ENCODE assay signal across 1 cellular context in genomic region chr18:31562726-31563125, GRCh38.
TF ChIP-seq lines count a peak whose summit lies in the region.

No MANE protein-coding gene starts in this region.

TF ChIP-seq in HepG2, 621 proteins besides CTCF, POLR2A, EP300 and RAD21:
- TF ChIP-seq, protein P1, sequence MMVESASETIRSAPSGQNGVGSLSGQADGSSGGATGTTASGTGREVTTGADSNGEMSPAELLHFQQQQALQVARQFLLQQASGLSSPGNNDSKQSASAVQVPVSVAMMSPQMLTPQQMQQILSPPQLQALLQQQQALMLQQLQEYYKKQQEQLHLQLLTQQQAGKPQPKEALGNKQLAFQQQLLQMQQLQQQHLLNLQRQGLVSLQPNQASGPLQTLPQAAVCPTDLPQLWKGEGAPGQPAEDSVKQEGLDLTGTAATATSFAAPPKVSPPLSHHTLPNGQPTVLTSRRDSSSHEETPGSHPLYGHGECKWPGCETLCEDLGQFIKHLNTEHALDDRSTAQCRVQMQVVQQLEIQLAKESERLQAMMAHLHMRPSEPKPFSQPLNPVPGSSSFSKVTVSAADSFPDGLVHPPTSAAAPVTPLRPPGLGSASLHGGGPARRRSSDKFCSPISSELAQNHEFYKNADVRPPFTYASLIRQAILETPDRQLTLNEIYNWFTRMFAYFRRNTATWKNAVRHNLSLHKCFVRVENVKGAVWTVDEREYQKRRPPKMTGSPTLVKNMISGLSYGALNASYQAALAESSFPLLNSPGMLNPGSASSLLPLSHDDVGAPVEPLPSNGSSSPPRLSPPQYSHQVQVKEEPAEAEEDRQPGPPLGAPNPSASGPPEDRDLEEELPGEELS (CRISPR knock-in tag; IDR thresholded peaks at IDR 0.05): no peak
- TF ChIP-seq MIER2 (CRISPR knock-in tag; IDR thresholded peaks at IDR 0.05): no peak
- TF ChIP-seq JUN (CRISPR knock-in tag; IDR thresholded peaks at IDR 0.05): no peak
- no peak for TF ChIP-seq BRF2 (CRISPR knock-in tag; IDR thresholded peaks at IDR 0.05)
- TF ChIP-seq MTA1 (CRISPR knock-in tag; IDR thresholded peaks at IDR 0.05; ENCODE audit: borderline replicate concordance): no peak
- TF ChIP-seq, protein P2, sequence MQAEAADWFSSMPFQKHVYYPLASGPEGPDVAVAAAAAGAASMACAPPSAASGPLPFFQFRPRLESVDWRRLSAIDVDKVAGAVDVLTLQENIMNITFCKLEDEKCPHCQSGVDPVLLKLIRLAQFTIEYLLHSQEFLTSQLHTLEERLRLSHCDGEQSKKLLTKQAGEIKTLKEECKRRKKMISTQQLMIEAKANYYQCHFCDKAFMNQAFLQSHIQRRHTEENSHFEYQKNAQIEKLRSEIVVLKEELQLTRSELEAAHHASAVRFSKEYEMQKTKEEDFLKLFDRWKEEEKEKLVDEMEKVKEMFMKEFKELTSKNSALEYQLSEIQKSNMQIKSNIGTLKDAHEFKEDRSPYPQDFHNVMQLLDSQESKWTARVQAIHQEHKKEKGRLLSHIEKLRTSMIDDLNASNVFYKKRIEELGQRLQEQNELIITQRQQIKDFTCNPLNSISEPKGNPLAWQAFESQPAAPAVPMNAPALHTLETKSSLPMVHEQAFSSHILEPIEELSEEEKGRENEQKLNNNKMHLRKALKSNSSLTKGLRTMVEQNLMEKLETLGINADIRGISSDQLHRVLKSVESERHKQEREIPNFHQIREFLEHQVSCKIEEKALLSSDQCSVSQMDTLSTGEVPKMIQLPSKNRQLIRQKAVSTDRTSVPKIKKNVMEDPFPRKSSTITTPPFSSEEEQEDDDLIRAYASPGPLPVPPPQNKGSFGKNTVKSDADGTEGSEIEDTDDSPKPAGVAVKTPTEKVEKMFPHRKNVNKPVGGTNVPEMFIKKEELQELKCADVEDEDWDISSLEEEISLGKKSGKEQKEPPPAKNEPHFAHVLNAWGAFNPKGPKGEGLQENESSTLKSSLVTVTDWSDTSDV (CRISPR knock-in tag; IDR thresholded peaks at IDR 0.05): no peak
- TF ChIP-seq ZNF280B (CRISPR knock-in tag; IDR thresholded peaks at IDR 0.05; ENCODE audit: borderline replicate concordance): no peak
- TF ChIP-seq ZNF761 (CRISPR knock-in tag; conservative IDR thresholded peaks at IDR 0.05): no peak
- TF ChIP-seq ZNF652 (CRISPR knock-in tag; IDR thresholded peaks at IDR 0.05; ENCODE audit: borderline replicate concordance, low read depth): no peak
- TF ChIP-seq, protein P3, sequence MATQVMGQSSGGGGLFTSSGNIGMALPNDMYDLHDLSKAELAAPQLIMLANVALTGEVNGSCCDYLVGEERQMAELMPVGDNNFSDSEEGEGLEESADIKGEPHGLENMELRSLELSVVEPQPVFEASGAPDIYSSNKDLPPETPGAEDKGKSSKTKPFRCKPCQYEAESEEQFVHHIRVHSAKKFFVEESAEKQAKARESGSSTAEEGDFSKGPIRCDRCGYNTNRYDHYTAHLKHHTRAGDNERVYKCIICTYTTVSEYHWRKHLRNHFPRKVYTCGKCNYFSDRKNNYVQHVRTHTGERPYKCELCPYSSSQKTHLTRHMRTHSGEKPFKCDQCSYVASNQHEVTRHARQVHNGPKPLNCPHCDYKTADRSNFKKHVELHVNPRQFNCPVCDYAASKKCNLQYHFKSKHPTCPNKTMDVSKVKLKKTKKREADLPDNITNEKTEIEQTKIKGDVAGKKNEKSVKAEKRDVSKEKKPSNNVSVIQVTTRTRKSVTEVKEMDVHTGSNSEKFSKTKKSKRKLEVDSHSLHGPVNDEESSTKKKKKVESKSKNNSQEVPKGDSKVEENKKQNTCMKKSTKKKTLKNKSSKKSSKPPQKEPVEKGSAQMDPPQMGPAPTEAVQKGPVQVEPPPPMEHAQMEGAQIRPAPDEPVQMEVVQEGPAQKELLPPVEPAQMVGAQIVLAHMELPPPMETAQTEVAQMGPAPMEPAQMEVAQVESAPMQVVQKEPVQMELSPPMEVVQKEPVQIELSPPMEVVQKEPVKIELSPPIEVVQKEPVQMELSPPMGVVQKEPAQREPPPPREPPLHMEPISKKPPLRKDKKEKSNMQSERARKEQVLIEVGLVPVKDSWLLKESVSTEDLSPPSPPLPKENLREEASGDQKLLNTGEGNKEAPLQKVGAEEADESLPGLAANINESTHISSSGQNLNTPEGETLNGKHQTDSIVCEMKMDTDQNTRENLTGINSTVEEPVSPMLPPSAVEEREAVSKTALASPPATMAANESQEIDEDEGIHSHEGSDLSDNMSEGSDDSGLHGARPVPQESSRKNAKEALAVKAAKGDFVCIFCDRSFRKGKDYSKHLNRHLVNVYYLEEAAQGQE (IDR thresholded peaks at IDR 0.05; ENCODE audit: borderline replicate concordance in 1 of 2, low read depth in 1 of 2, low read length in 2 of 2): no peak
- no peak for TF ChIP-seq GABPA (IDR thresholded peaks at IDR 0.05; ENCODE audit: low read depth, low read length)
- no peak for TF ChIP-seq GABPA (CRISPR knock-in tag; IDR thresholded peaks at IDR 0.05; ENCODE audit: low read depth)
- no peak for TF ChIP-seq THYN1 (CRISPR knock-in tag; IDR thresholded peaks at IDR 0.05; ENCODE audit: borderline replicate concordance, low read depth)
- TF ChIP-seq ZNF142 (CRISPR knock-in tag; IDR thresholded peaks at IDR 0.05): no peak
- TF ChIP-seq ZNF276 (CRISPR knock-in tag; IDR thresholded peaks at IDR 0.05; ENCODE audit: low read depth): no peak
- no peak for TF ChIP-seq ZNF121 (CRISPR knock-in tag; IDR thresholded peaks at IDR 0.05)
- TF ChIP-seq, protein P4, sequence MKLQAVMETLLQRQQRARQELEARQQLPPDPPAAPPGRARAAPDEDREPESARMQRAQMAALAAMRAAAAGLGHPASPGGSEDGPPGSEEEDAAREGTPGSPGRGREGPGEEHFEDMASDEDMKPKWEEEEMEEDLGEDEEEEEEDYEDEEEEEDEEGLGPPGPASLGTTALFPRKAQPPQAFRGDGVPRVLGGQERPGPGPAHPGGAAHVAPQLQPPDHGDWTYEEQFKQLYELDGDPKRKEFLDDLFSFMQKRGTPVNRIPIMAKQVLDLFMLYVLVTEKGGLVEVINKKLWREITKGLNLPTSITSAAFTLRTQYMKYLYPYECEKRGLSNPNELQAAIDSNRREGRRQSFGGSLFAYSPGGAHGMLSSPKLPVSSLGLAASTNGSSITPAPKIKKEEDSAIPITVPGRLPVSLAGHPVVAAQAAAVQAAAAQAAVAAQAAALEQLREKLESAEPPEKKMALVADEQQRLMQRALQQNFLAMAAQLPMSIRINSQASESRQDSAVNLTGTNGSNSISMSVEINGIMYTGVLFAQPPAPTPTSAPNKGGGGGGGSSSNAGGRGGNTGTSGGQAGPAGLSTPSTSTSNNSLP (IDR thresholded peaks at IDR 0.05; ENCODE audit: low read depth, low read length): no peak
- no peak for TF ChIP-seq KLF6 (CRISPR knock-in tag; IDR thresholded peaks at IDR 0.05)
- no peak for TF ChIP-seq JUNB (CRISPR knock-in tag; IDR thresholded peaks at IDR 0.05; ENCODE audit: borderline replicate concordance)
- no peak for TF ChIP-seq ZNF678 (CRISPR knock-in tag; IDR thresholded peaks at IDR 0.05)
TF ChIP-seq in HepG2: peak in this region for 0.
